23 cellular contexts compared by ENCODE assay signal in genomic region chr2:86052676-86053075, GRCh38. TPM values are rescaled to one million over a fixed set of nuclear protein-coding genes. Genes with fewer than 3 reads are reported as not detected.
A peak's percentile ranks its signal among the peaks of the same experiment; 100 is the strongest.
DNase-seq lines count a peak whose midpoint lies in the region; ATAC-seq, FAIRE-seq and TF ChIP-seq lines count a peak whose summit lies in the region.
"Had no signal": no experiment of that assay in that cellular context is flagged by ENCODE, and none has a peak within 500 bp of the region (broad histone marks: within the 10 kb centered on the region; RNA-seq: fewer than 3 reads in every experiment).

No MANE protein-coding gene starts in this region.

- intact Hi-C loops in kidney (cut with DNase I), result no loop called here
- intact Hi-C loops in testis (cut with DNase I; ENCODE audit: low total_unique reads), result no loop called here

- H3K27ac ChIP-seq in kidney (ENCODE audit: low read depth in 2 of 2, low read length in 2 of 2) (no peak overlapping the region), testis (no peak overlapping the region), substantia nigra (ENCODE audit: low read depth, low read length, poor library complexity, severe bottlenecking) (no peak overlapping the region)
- H3K27ac ChIP-seq: BLaER1 treated with 17β-estradiol and CSF1 and Interleukin-3, amounts not matched to agents 10 nM and 100 nM had no signal

- DNase-seq in activated naive CD4-positive, alpha-beta T cell treated with anti-CD3 and anti-CD28 coated beads, Interleukin-2, amount 10 ng/mL, durations not matched to agents 7 days and 5 days, result no peak
- no peak for DNase-seq in activated naive CD4-positive, alpha-beta T cell treated with anti-CD3 and anti-CD28 coated beads, Interleukin-2, amount 50 U/mL, for 72 hours (ENCODE audit: low spot score in 2 of 2)
- no peak for DNase-seq in activated naive CD8-positive, alpha-beta T cell treated with anti-CD3 and anti-CD28 coated beads, Interleukin-2, amount 50 U/mL, for 24 hours
- DNase-seq in kidney, result peak; percentile 59
- DNase-seq in testis, result peak; percentile 11
- no peak for DNase-seq in stimulated activated naive CD8-positive, alpha-beta T cell treated with anti-CD3 and anti-CD28 coated beads, Interleukin-15, amount 100 ng/mL, for 72 hours
- DNase-seq in substantia nigra (lab: John Stamatoyannopoulos, UW), result no peak
- DNase-seq: Calu3, GF-D8, HCEC 1CT, IMR-90, Karpas-422, MG63, NCI-H1092, NCI-H1436 treated with DMSO at 0.1 percent for 48 hours, NCI-H2029, NCI-H345, NCI-H524 treated with DMSO at 0.1 percent for 48 hours, PC-3, RPMI8226 had no signal

- CTCF ChIA-PET in activated naive CD4-positive, alpha-beta T cell treated with anti-CD3 and anti-CD28 coated beads, Interleukin-2, amount 10 ng/mL, durations not matched to agents 7 days and 5 days (lab: Charles Lee), result interaction anchor here (1.1 kb wide), 1 partner anchor 225 kb away, joined by 5 read pairs; no protein-coding TSS in a partner anchor

- no peak for FAIRE-seq in kidney (lab: Jason Lieb, UNC)
- FAIRE-seq: HTR-8/SVneo had no signal

- H3K4me3 ChIP-seq in kidney (ENCODE audit: low read length in 2 of 2) (no peak overlapping the region), testis (no peak overlapping the region)
- H3K4me3 ChIP-seq: BLaER1 treated with 17β-estradiol and CSF1 and Interleukin-3, amounts not matched to agents 10 nM and 100 nM; MG63 had no signal

- no peak for TF ChIP-seq POLR2A in testis (IDR thresholded peaks at IDR 0.05)

- H3K9me3 ChIP-seq in kidney (ENCODE audit: control insufficient read depth in 1 of 2, low read length in 2 of 2) (no peaks in the 10 kb centered on the region), testis (no peaks in the 10 kb centered on the region)
- H3K9me3 ChIP-seq: BLaER1 treated with 17β-estradiol and CSF1 and Interleukin-3, amounts not matched to agents 10 nM and 100 nM; MG63 had no signal

- H3K9ac ChIP-seq in kidney (ENCODE audit: low read length in 2 of 2), result no peak overlapping the region
- H3K9ac ChIP-seq: BLaER1 treated with 17β-estradiol and CSF1 and Interleukin-3, amounts not matched to agents 10 nM and 100 nM had no signal

- no peaks in the 10 kb centered on the region for H3K27me3 ChIP-seq in testis
- H3K27me3 ChIP-seq: BLaER1 treated with 17β-estradiol and CSF1 and Interleukin-3, amounts not matched to agents 10 nM and 100 nM; MG63 had no signal

- H3K36me3 Mint-ChIP-seq in activated naive CD4-positive, alpha-beta T cell treated with anti-CD3 and anti-CD28 coated beads, Interleukin-2, amount 10 ng/mL, durations not matched to agents 7 days and 5 days, result peaks cover 47% of the 10 kb centered on the region
- peaks cover 0 to 27% of the 10 kb centered on the region in 2 donors for H3K36me3 Mint-ChIP-seq in activated naive CD4-positive, alpha-beta T cell treated with anti-CD3 and anti-CD28 coated beads, Interleukin-2, amount 50 U/mL, for 72 hours
- H3K36me3 Mint-ChIP-seq in activated naive CD8-positive, alpha-beta T cell treated with anti-CD3 and anti-CD28 coated beads, Interleukin-2, amount 50 U/mL, for 24 hours (ENCODE audit: low read depth), result peaks cover 42% of the 10 kb centered on the region

- no peak overlapping the region for H3K4me3 Mint-ChIP-seq in activated naive CD4-positive, alpha-beta T cell treated with anti-CD3 and anti-CD28 coated beads, Interleukin-2, amount 10 ng/mL, durations not matched to agents 7 days and 5 days
- no peak overlapping the region for H3K4me3 Mint-ChIP-seq in activated naive CD8-positive, alpha-beta T cell treated with anti-CD3 and anti-CD28 coated beads, Interleukin-2, amount 50 U/mL, for 24 hours
- no peak overlapping the region for H3K4me3 Mint-ChIP-seq in stimulated activated naive CD8-positive, alpha-beta T cell treated with anti-CD3 and anti-CD28 coated beads, Interleukin-15, amount 100 ng/mL, for 72 hours
- H3K4me3 Mint-ChIP-seq: CD8-positive, alpha-beta T cell had no signal

- no peak for ATAC-seq in activated naive CD4-positive, alpha-beta T cell treated with anti-CD3 and anti-CD28 coated beads, Interleukin-2, amount 50 U/mL, for 72 hours
- peak; percentile 15 for ATAC-seq in activated naive CD8-positive, alpha-beta T cell treated with anti-CD3 and anti-CD28 coated beads, Interleukin-2, amount 50 U/mL, for 24 hours
- ATAC-seq in stimulated activated naive CD8-positive, alpha-beta T cell treated with anti-CD3 and anti-CD28 coated beads, Interleukin-15, amount 100 ng/mL, for 72 hours, result no peak
- ATAC-seq: CD8-positive, alpha-beta T cell; PC-3 had no signal

- H3K4me1 ChIP-seq in kidney (ENCODE audit: control insufficient read depth in 1 of 2, insufficient read depth in 1 of 2, low read depth in 1 of 2, low read length in 2 of 2) (peaks cover 0 to 8% of the 10 kb centered on the region in 2 donors), testis (no peaks in the 10 kb centered on the region)

- peak overlapping the region; percentile 73 for H3K27ac Mint-ChIP-seq in activated naive CD4-positive, alpha-beta T cell treated with anti-CD3 and anti-CD28 coated beads, Interleukin-2, amount 10 ng/mL, durations not matched to agents 7 days and 5 days
- no peak overlapping the region for H3K27ac Mint-ChIP-seq in activated naive CD4-positive, alpha-beta T cell treated with anti-CD3 and anti-CD28 coated beads, Interleukin-2, amount 50 U/mL, for 72 hours
- H3K27ac Mint-ChIP-seq in activated naive CD8-positive, alpha-beta T cell treated with anti-CD3 and anti-CD28 coated beads, Interleukin-2, amount 50 U/mL, for 24 hours, result no peak overlapping the region
- no peak overlapping the region for H3K27ac Mint-ChIP-seq in stimulated activated naive CD8-positive, alpha-beta T cell treated with anti-CD3 and anti-CD28 coated beads, Interleukin-15, amount 100 ng/mL, for 72 hours
- H3K27ac Mint-ChIP-seq: CD8-positive, alpha-beta T cell had no signal

- H3K4me1 Mint-ChIP-seq in activated naive CD4-positive, alpha-beta T cell treated with anti-CD3 and anti-CD28 coated beads, Interleukin-2, amount 10 ng/mL, durations not matched to agents 7 days and 5 days, result no peaks in the 10 kb centered on the region
- no peaks in the 10 kb centered on the region for H3K4me1 Mint-ChIP-seq in activated naive CD8-positive, alpha-beta T cell treated with anti-CD3 and anti-CD28 coated beads, Interleukin-2, amount 50 U/mL, for 24 hours
- no peaks in the 10 kb centered on the region for H3K4me1 Mint-ChIP-seq in stimulated activated naive CD8-positive, alpha-beta T cell treated with anti-CD3 and anti-CD28 coated beads, Interleukin-15, amount 100 ng/mL, for 72 hours

- H3K36me3 ChIP-seq in kidney (ENCODE audit: control insufficient read depth in 1 of 2, insufficient read depth in 2 of 2, low read length in 2 of 2) (peaks cover 10 to 20% of the 10 kb centered on the region in 2 donors), testis (ENCODE audit: low read depth, missing control alignments) (no peaks in the 10 kb centered on the region)

- no peaks in the 10 kb centered on the region for H3K27me3 Mint-ChIP-seq in activated naive CD4-positive, alpha-beta T cell treated with anti-CD3 and anti-CD28 coated beads, Interleukin-2, amount 10 ng/mL, durations not matched to agents 7 days and 5 days
- no peaks in the 10 kb centered on the region for H3K27me3 Mint-ChIP-seq in activated naive CD8-positive, alpha-beta T cell treated with anti-CD3 and anti-CD28 coated beads, Interleukin-2, amount 50 U/mL, for 24 hours
- H3K27me3 Mint-ChIP-seq in stimulated activated naive CD8-positive, alpha-beta T cell treated with anti-CD3 and anti-CD28 coated beads, Interleukin-15, amount 100 ng/mL, for 72 hours, result no peaks in the 10 kb centered on the region

- TF ChIP-seq CTCF in kidney (IDR thresholded peaks at IDR 0.05; ENCODE audit: borderline replicate concordance, extremely low read depth, insufficient read depth) (no peak), testis (IDR thresholded peaks at IDR 0.05) (no peak)

- no peaks in the 10 kb centered on the region for H3K9me3 Mint-ChIP-seq in activated naive CD4-positive, alpha-beta T cell treated with anti-CD3 and anti-CD28 coated beads, Interleukin-2, amount 10 ng/mL, durations not matched to agents 7 days and 5 days
- no peaks in the 10 kb centered on the region for H3K9me3 Mint-ChIP-seq in activated naive CD4-positive, alpha-beta T cell treated with anti-CD3 and anti-CD28 coated beads, Interleukin-2, amount 50 U/mL, for 72 hours
- no peaks in the 10 kb centered on the region for H3K9me3 Mint-ChIP-seq in activated naive CD8-positive, alpha-beta T cell treated with anti-CD3 and anti-CD28 coated beads, Interleukin-2, amount 50 U/mL, for 24 hours
- H3K9me3 Mint-ChIP-seq in stimulated activated naive CD8-positive, alpha-beta T cell treated with anti-CD3 and anti-CD28 coated beads, Interleukin-15, amount 100 ng/mL, for 72 hours, result no peaks in the 10 kb centered on the region
- H3K9me3 Mint-ChIP-seq: CD8-positive, alpha-beta T cell had no signal

- WGBS in testis, 2 donors, result 93 to 96% methylated on average over 14 to 16 of the region's 16 CpGs

RNA-seq across cellular contexts. Expression of gene POLR1A, which starts 53.0 kb away (rescaled TPM):
- 10 to 100 TPM; 32.8 to 38.8 TPM for total RNA-seq in activated naive CD4-positive, alpha-beta T cell treated with anti-CD3 and anti-CD28 coated beads, Interleukin-2, amount 50 U/mL, for 72 hours
- total RNA-seq in kidney (33.7 TPM), testis (10 to 100 TPM; 28.1 to 28.7 TPM)
- polyA plus RNA-seq in kidney (ENCODE audit: insufficient read depth, low read depth, low replicate concordance) (3.4 TPM), testis (ENCODE audit: insufficient read depth, low read depth, low replicate concordance) (20.0 TPM)

RNA-seq across cellular contexts. Expression of gene PTCD3, which starts 53.4 kb away (rescaled TPM):
- 100 to 1,000 TPM; 193 to 230 TPM for total RNA-seq in activated naive CD4-positive, alpha-beta T cell treated with anti-CD3 and anti-CD28 coated beads, Interleukin-2, amount 50 U/mL, for 72 hours
- total RNA-seq in kidney (78.9 TPM), testis (100 to 1,000 TPM; 167 to 213 TPM)
- polyA plus RNA-seq in kidney (ENCODE audit: insufficient read depth, low read depth, low replicate concordance) (34.1 TPM), testis (ENCODE audit: insufficient read depth, low read depth, low replicate concordance) (120 TPM)

Comparison
In these comparisons a context has a peak if more than half of its experiments do, and no peak if none do; other contexts are left out.
1. DNase-seq: peak in kidney (single experiment) and testis (single experiment); none in activated naive CD4-positive, alpha-beta T cell treated with anti-CD3 and anti-CD28 coated beads, Interleukin-2, amount 10 ng/mL, durations not matched to agents 7 days and 5 days (single experiment), activated naive CD4-positive, alpha-beta T cell treated with anti-CD3 and anti-CD28 coated beads, Interleukin-2, amount 50 U/mL, for 72 hours (0 of 2), activated naive CD8-positive, alpha-beta T cell treated with anti-CD3 and anti-CD28 coated beads, Interleukin-2, amount 50 U/mL, for 24 hours (single experiment), stimulated activated naive CD8-positive, alpha-beta T cell treated with anti-CD3 and anti-CD28 coated beads, Interleukin-15, amount 100 ng/mL, for 72 hours (0 of 2) and substantia nigra (0 of 49).